ENCODE assay signal across 30 cellular contexts in genomic region chr7:142916508-142916907, GRCh38. TPM values are rescaled to one million over a fixed set of nuclear protein-coding genes. Genes with fewer than 3 reads are reported as not detected.
"Had no signal": no experiment of that assay in that cellular context is flagged by ENCODE, and none has a peak within 500 bp of the region (broad histone marks: within the 10 kb centered on the region; RNA-seq: fewer than 3 reads in every experiment).

No MANE protein-coding gene starts in this region.

- H3K27ac Mint-ChIP-seq: activated CD4-positive, alpha-beta memory T cell treated with anti-CD3 and anti-CD28 coated beads for 36 hours; activated CD4-positive, alpha-beta T cell treated with anti-CD3 and anti-CD28 coated beads, Interleukin-2, amount 10 ng/mL, durations not matched to agents 7 days and 5 days; activated naive CD4-positive, alpha-beta T cell treated with anti-CD3 and anti-CD28 coated beads, Interleukin-2, amount 50 U/mL, for 72 hours; activated naive CD8-positive, alpha-beta T cell treated with anti-CD3 and anti-CD28 coated beads, Interleukin-2, amount 50 U/mL, for 24 hours had no signal

- ATAC-seq: activated naive CD4-positive, alpha-beta T cell treated with anti-CD3 and anti-CD28 coated beads, Interleukin-2, amount 50 U/mL, for 72 hours; activated naive CD8-positive, alpha-beta T cell treated with anti-CD3 and anti-CD28 coated beads, Interleukin-2, amount 50 U/mL, for 24 hours; activated T-cell treated with anti-CD3 and anti-CD28 coated beads, Interleukin-2, amount 50 U/mL, for 4 hours; body of pancreas; K562 had no signal

- H3K4me1 Mint-ChIP-seq: activated CD4-positive, alpha-beta T cell treated with anti-CD3 and anti-CD28 coated beads, Interleukin-2, amount 10 ng/mL, durations not matched to agents 7 days and 5 days; activated naive CD8-positive, alpha-beta T cell treated with anti-CD3 and anti-CD28 coated beads, Interleukin-2, amount 50 U/mL, for 24 hours had no signal

- H2AFZ ChIP-seq: PC-9 had no signal

- H3K4me1 ChIP-seq: ascending aorta had no signal

- H3K4me3 Mint-ChIP-seq: activated CD4-positive, alpha-beta memory T cell treated with anti-CD3 and anti-CD28 coated beads for 36 hours; activated CD4-positive, alpha-beta T cell treated with anti-CD3 and anti-CD28 coated beads, Interleukin-2, amount 10 ng/mL, durations not matched to agents 7 days and 5 days; activated naive CD8-positive, alpha-beta T cell treated with anti-CD3 and anti-CD28 coated beads, Interleukin-2, amount 50 U/mL, for 24 hours; activated T-cell treated with anti-CD3 and anti-CD28 coated beads, Interleukin-2, amount 50 U/mL, for 4 hours had no signal

- H3K27me3 ChIP-seq: ascending aorta, body of pancreas had no signal

- H3K4me2 ChIP-seq: PC-9 had no signal

- H3K9me3 Mint-ChIP-seq: activated CD4-positive, alpha-beta memory T cell treated with anti-CD3 and anti-CD28 coated beads for 36 hours; activated CD4-positive, alpha-beta T cell treated with anti-CD3 and anti-CD28 coated beads, Interleukin-2, amount 10 ng/mL, durations not matched to agents 7 days and 5 days; activated naive CD4-positive, alpha-beta T cell treated with anti-CD3 and anti-CD28 coated beads, Interleukin-2, amount 50 U/mL, for 72 hours; activated naive CD8-positive, alpha-beta T cell treated with anti-CD3 and anti-CD28 coated beads, Interleukin-2, amount 50 U/mL, for 24 hours; activated T-cell treated with anti-CD3 and anti-CD28 coated beads, Interleukin-2, amount 50 U/mL, for 4 hours had no signal

- H3K9me3 ChIP-seq: ascending aorta, body of pancreas had no signal

- H3K36me3 Mint-ChIP-seq: activated CD4-positive, alpha-beta memory T cell treated with anti-CD3 and anti-CD28 coated beads for 36 hours; activated naive CD4-positive, alpha-beta T cell treated with anti-CD3 and anti-CD28 coated beads, Interleukin-2, amount 50 U/mL, for 72 hours had no signal

- H3K27ac ChIP-seq: ascending aorta, body of pancreas, PC-9, VCaP had no signal

- H3K4me3 ChIP-seq: ascending aorta, body of pancreas, K562, PC-9 had no signal

- H3K36me3 ChIP-seq: ascending aorta had no signal

- FAIRE-seq: bronchial epithelial cell, K562, TTC549 had no signal

- DNase-seq: activated CD4-positive, alpha-beta memory T cell treated with anti-CD3 and anti-CD28 coated beads for 36 hours; activated CD4-positive, alpha-beta T cell treated with anti-CD3 and anti-CD28 coated beads, Interleukin-2, amount 10 ng/mL, durations not matched to agents 7 days and 5 days; activated CD4-positive, CD25-positive, alpha-beta regulatory T cell; activated CD8-positive, alpha-beta memory T cell treated with anti-CD3 and anti-CD28 coated beads for 24 hours; activated effector memory CD4-positive, alpha-beta T cell treated with anti-CD3 and anti-CD28 coated beads, Interleukin-2, amount 50 U/mL, for 16 hours; activated naive CD4-positive, alpha-beta T cell treated with Interleukin-2 at 50 U/mL for 16 hours; activated naive CD8-positive, alpha-beta T cell treated with anti-CD3 and anti-CD28 coated beads, Interleukin-2, amount 50 U/mL, for 24 hours; activated T-cell treated with anti-CD3 and anti-CD28 coated beads, Interleukin-2, amount 50 U/mL, for 4 hours; amniotic stem cell; body of pancreas; central memory CD4-positive, alpha-beta T cell; NCI-H1048; NCI-H1417 treated with DMSO at 0.1 percent for 48 hours; NCI-H187; NCI-H2081; NCI-H510A treated with DMSO at 0.1 percent for 48 hours; NCI-H69; PC-9; SIG-M5; T-helper 2 cell; T1000 had no signal

RNA-seq across cellular contexts. Expression of gene TRPV5, which starts 17.0 kb away (rescaled TPM):
- total RNA-seq: activated CD4-positive, alpha-beta memory T cell treated with anti-CD3 and anti-CD28 coated beads for 36 hours; activated CD4-positive, alpha-beta T cell treated with anti-CD3 and anti-CD28 coated beads, Interleukin-2, amount 10 ng/mL, durations not matched to agents 7 days and 5 days; activated naive CD4-positive, alpha-beta T cell treated with anti-CD3 and anti-CD28 coated beads, Interleukin-2, amount 50 U/mL, for 72 hours; activated T-cell treated with anti-CD3 and anti-CD28 coated beads, Interleukin-2, amount 50 U/mL, for 4 hours; ascending aorta; body of pancreas; bronchial epithelial cell; K562; LHCN-M2; M059J; PC-9; RPMI7951 had no signal
- polyA plus RNA-seq: K562 had no signal

RNA-seq across cellular contexts. Expression of gene LLCFC1, which starts 22.8 kb away (rescaled TPM):
- total RNA-seq: activated CD4-positive, alpha-beta memory T cell treated with anti-CD3 and anti-CD28 coated beads for 36 hours; activated CD4-positive, alpha-beta T cell treated with anti-CD3 and anti-CD28 coated beads, Interleukin-2, amount 10 ng/mL, durations not matched to agents 7 days and 5 days; activated naive CD4-positive, alpha-beta T cell treated with anti-CD3 and anti-CD28 coated beads, Interleukin-2, amount 50 U/mL, for 72 hours; activated T-cell treated with anti-CD3 and anti-CD28 coated beads, Interleukin-2, amount 50 U/mL, for 4 hours; ascending aorta; body of pancreas; bronchial epithelial cell; K562; LHCN-M2; M059J; PC-9; RPMI7951 had no signal
- polyA plus RNA-seq: K562 had no signal

RNA-seq across cellular contexts. Expression of gene TRPV6, which starts 31.0 kb away (rescaled TPM):
- total RNA-seq: activated CD4-positive, alpha-beta memory T cell treated with anti-CD3 and anti-CD28 coated beads for 36 hours; activated T-cell treated with anti-CD3 and anti-CD28 coated beads, Interleukin-2, amount 50 U/mL, for 4 hours; ascending aorta; LHCN-M2; M059J; RPMI7951 had no signal

RNA-seq across cellular contexts. Expression of gene KEL, which starts 45.7 kb away (rescaled TPM):
- total RNA-seq: ascending aorta, bronchial epithelial cell, M059J, RPMI7951 had no signal
